In the genomic region with DNA sequence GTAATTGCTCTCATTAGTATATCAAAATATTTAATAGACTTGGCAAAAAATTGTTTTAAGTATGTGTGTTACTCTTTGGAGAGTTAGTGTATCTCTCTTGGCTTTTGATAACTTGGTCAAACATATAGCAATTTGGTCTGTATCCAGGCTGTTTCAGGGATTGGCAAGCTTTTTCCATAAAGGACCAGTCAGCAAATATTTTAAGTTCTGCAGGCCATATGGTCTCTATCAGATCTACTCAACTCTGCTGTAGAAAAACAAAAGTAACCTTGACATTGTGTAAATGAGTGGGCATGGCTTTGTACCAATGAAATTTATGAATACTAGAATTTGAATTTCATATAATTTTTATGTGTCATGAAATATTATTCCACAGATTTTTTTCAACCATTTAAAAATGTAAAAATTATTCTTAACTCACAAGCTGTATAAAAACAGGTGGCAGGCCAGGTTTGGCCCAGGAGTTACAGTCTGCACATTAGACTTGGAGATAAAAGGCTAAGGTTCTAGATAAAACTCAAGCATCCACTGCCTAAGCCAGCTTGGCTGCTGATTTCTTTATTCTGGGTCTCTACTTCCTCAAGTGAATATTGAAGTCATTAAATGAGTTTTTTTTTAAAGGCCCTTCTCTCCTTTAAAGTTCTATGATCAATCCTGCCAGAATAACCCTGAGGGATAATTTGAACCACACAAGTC, we compare ENCODE assay signal across 18 cellular contexts. TPM values are rescaled to one million over a fixed set of nuclear protein-coding genes. Genes with fewer than 3 reads are reported as not detected.
DNase-seq lines count a peak whose midpoint lies in the region; ATAC-seq, FAIRE-seq and TF ChIP-seq lines count a peak whose summit lies in the region.
"Had no signal": no experiment of that assay in that cellular context is flagged by ENCODE, and none has a peak within 500 bp of the region (broad histone marks: within the 10 kb centered on the region; RNA-seq: fewer than 3 reads in every experiment).

No MANE protein-coding gene starts in this region.

- no peak for ATAC-seq in activated T-cell treated with anti-CD3 and anti-CD28 coated beads, Interleukin-2, amount 50 U/mL, for 72 hours (replicated peaks in 1 of 2)

- H3K9me3 Mint-ChIP-seq in activated T-cell treated with anti-CD3 and anti-CD28 coated beads, Interleukin-2, amount 50 U/mL, for 72 hours = no peaks in the 10 kb centered on the region
- no peaks in the 10 kb centered on the region for H3K9me3 Mint-ChIP-seq in activated T-helper 2 cell treated with anti-CD3 and anti-CD28 coated beads, Interferon-gamma antibody, Interleukin-2, Interleukin-4, amounts not matched to agents 10 μg/mL and 5 μg/mL and 100 μg/mL, durations not matched to agents 14 hours and 24 hours and 36 hours
- H3K9me3 Mint-ChIP-seq: CD4-positive, CD25-positive, alpha-beta regulatory T cell had no signal

- H3K27ac ChIP-seq in small intestine (ENCODE audit: low read depth in 1 of 2, low read length in 1 of 2) (no peak overlapping the region), brain microvascular endothelial cell (no peak overlapping the region)

- peaks cover 2% of the 10 kb centered on the region for H3K27me3 Mint-ChIP-seq in activated T-cell treated with anti-CD3 and anti-CD28 coated beads, Interleukin-2, amount 50 U/mL, for 72 hours (ENCODE audit: low read depth)
- H3K27me3 Mint-ChIP-seq in activated T-helper 2 cell treated with anti-CD3 and anti-CD28 coated beads, Interferon-gamma antibody, Interleukin-2, Interleukin-4, amounts not matched to agents 10 μg/mL and 5 μg/mL and 100 μg/mL, durations not matched to agents 14 hours and 24 hours and 36 hours (ENCODE audit: low read depth) = no peaks in the 10 kb centered on the region
- H3K27me3 Mint-ChIP-seq: CD4-positive, CD25-positive, alpha-beta regulatory T cell had no signal

- H3K4me1 ChIP-seq in small intestine (ENCODE audit: control insufficient read depth in 2 of 2, insufficient read depth in 1 of 2, low read depth in 1 of 2, low read length in 1 of 2) = peaks cover 0 to 4% of the 10 kb centered on the region in 2 donors

- H3K36me3 Mint-ChIP-seq in activated T-cell treated with anti-CD3 and anti-CD28 coated beads, Interleukin-2, amount 50 U/mL, for 72 hours (ENCODE audit: insufficient read depth in 2 of 2) = peaks cover 8 to 15% of the 10 kb centered on the region in 2 donors
- peaks cover 74% of the 10 kb centered on the region for H3K36me3 Mint-ChIP-seq in activated T-helper 2 cell treated with anti-CD3 and anti-CD28 coated beads, Interferon-gamma antibody, Interleukin-2, Interleukin-4, amounts not matched to agents 10 μg/mL and 5 μg/mL and 100 μg/mL, durations not matched to agents 14 hours and 24 hours and 36 hours (ENCODE audit: low read depth)
- H3K36me3 Mint-ChIP-seq: CD4-positive, CD25-positive, alpha-beta regulatory T cell had no signal

- no peaks in the 10 kb centered on the region for H3K9me3 ChIP-seq in small intestine (ENCODE audit: control insufficient read depth, low read depth)

- peak overlapping the region; percentile 54 for H3K27ac Mint-ChIP-seq in activated T-cell treated with anti-CD3 and anti-CD28 coated beads, Interleukin-2, amount 50 U/mL, for 72 hours
- peak overlapping the region; percentile 90 for H3K27ac Mint-ChIP-seq in activated T-helper 2 cell treated with anti-CD3 and anti-CD28 coated beads, Interferon-gamma antibody, Interleukin-2, Interleukin-4, amounts not matched to agents 10 μg/mL and 5 μg/mL and 100 μg/mL, durations not matched to agents 14 hours and 24 hours and 36 hours
- H3K27ac Mint-ChIP-seq: CD4-positive, CD25-positive, alpha-beta regulatory T cell had no signal

- peaks cover 76% of the 10 kb centered on the region for H3K4me1 Mint-ChIP-seq in activated T-cell treated with anti-CD3 and anti-CD28 coated beads, Interleukin-2, amount 50 U/mL, for 72 hours (ENCODE audit: low read depth)
- peaks cover 76% of the 10 kb centered on the region for H3K4me1 Mint-ChIP-seq in activated T-helper 2 cell treated with anti-CD3 and anti-CD28 coated beads, Interferon-gamma antibody, Interleukin-2, Interleukin-4, amounts not matched to agents 10 μg/mL and 5 μg/mL and 100 μg/mL, durations not matched to agents 14 hours and 24 hours and 36 hours (ENCODE audit: low read depth)

- DNase-seq in activated T-cell treated with anti-CD3 and anti-CD28 coated beads, Interleukin-2, amount 50 U/mL, for 72 hours = no peak
- no peak for DNase-seq in activated T-cell treated with anti-CD3 and anti-CD28 coated beads, Interleukin-2, amount 50 U/mL, for 1 hour
- DNase-seq in OCI-M1 (lab: John Stamatoyannopoulos, UW) (peak; percentile 18), small intestine (peak; percentile 21), brain microvascular endothelial cell (no peak), HuH-7.5 (ENCODE audit: low spot score) (no peak)
- DNase-seq in activated T-helper 2 cell treated with anti-CD3 and anti-CD28 coated beads, Interferon-gamma antibody, Interleukin-2, Interleukin-4, amounts not matched to agents 10 μg/mL and 5 μg/mL and 100 μg/mL, durations not matched to agents 14 hours and 24 hours and 36 hours (ENCODE audit: low spot score) = no peak
- DNase-seq: CD4-positive, CD25-positive, alpha-beta regulatory T cell; DMS79 treated with DMSO at 0.1 percent for 48 hours; H7; KG1; NCI-H1092 treated with DMSO at 0.1 percent for 48 hours; NCI-H1436 treated with DMSO at 0.1 percent for 48 hours; NCI-H1930; NCI-H226; NCI-H510A treated with DMSO at 0.1 percent for 48 hours; NCI-H748 treated with DMSO at 0.1 percent for 48 hours; SIG-M5 had no signal

- FAIRE-seq in small intestine (lab: Jason Lieb, UNC) = no peak

- TF ChIP-seq CTCF in brain microvascular endothelial cell (IDR thresholded peaks at IDR 0.05; ENCODE audit: low read depth, low read length, missing control alignments) = no peak

- H3K27me3 ChIP-seq in small intestine (ENCODE audit: control insufficient read depth in 2 of 2, insufficient read depth in 2 of 2, low read length in 2 of 2) = no peaks in the 10 kb centered on the region
- no peaks in the 10 kb centered on the region for H3K27me3 ChIP-seq in brain microvascular endothelial cell (replicated peaks)

- H3K36me3 ChIP-seq in small intestine (ENCODE audit: control insufficient read depth in 2 of 2, insufficient read depth in 2 of 2, low read length in 2 of 2) (no peaks in the 10 kb centered on the region), brain microvascular endothelial cell (replicated peaks) (peaks cover 17% of the 10 kb centered on the region)

- H3K4me3 ChIP-seq in small intestine (ENCODE audit: low read depth in 1 of 2, low read length in 2 of 2) = no peak overlapping the region
- no peak overlapping the region for H3K4me3 ChIP-seq in brain microvascular endothelial cell (ENCODE audit: low read depth, low read length)

- in situ Hi-C loops in brain microvascular endothelial cell (cut with HindIII; ENCODE audit: low pct_ligation_motif_present, low sequenced_read_pairs) = no loop called here

- intact Hi-C loops in activated T-helper 2 cell treated with anti-CD3 and anti-CD28 coated beads, Interferon-gamma antibody, Interleukin-2, Interleukin-4, amounts not matched to agents 10 μg/mL and 5 μg/mL and 100 μg/mL, durations not matched to agents 14 hours and 24 hours and 36 hours (cut with micrococcal nuclease) = loop anchor here (5.0 kb wide), 3 partner anchors 566 to 699 kb away; a partner anchor contains a TSS

- no peak overlapping the region for H3K4me3 Mint-ChIP-seq in activated T-cell treated with anti-CD3 and anti-CD28 coated beads, Interleukin-2, amount 50 U/mL, for 72 hours
- H3K4me3 Mint-ChIP-seq in activated T-helper 2 cell treated with anti-CD3 and anti-CD28 coated beads, Interferon-gamma antibody, Interleukin-2, Interleukin-4, amounts not matched to agents 10 μg/mL and 5 μg/mL and 100 μg/mL, durations not matched to agents 14 hours and 24 hours and 36 hours (ENCODE audit: low read depth) = no peak overlapping the region
- H3K4me3 Mint-ChIP-seq: CD4-positive, CD25-positive, alpha-beta regulatory T cell had no signal

RNA-seq across cellular contexts. Expression of a gene that starts 13.7 kb away (rescaled TPM):
- 10 to 100 TPM; 17.5 to 21.4 TPM for total RNA-seq in activated T-cell treated with anti-CD3 and anti-CD28 coated beads, Interleukin-2, amount 50 U/mL, for 72 hours
- 69.7 and 70.2 TPM in 2 replicates for total RNA-seq in activated T-helper 2 cell treated with anti-CD3 and anti-CD28 coated beads, Interferon-gamma antibody, Interleukin-2, Interleukin-4, amounts not matched to agents 10 μg/mL and 5 μg/mL and 100 μg/mL, durations not matched to agents 14 hours and 24 hours and 36 hours
- 10 to 100 TPM; 11.3 to 24.2 (median 20.9) TPM for polyA plus RNA-seq in small intestine

Comparison
In these comparisons a context has a peak if more than half of its experiments do, and no peak if none do; other contexts are left out.
1. DNase-seq: peak in OCI-M1 (single experiment) and small intestine (single experiment); none in activated T-cell treated with anti-CD3 and anti-CD28 coated beads, Interleukin-2, amount 50 U/mL, for 72 hours (0 of 2), activated T-cell treated with anti-CD3 and anti-CD28 coated beads, Interleukin-2, amount 50 U/mL, for 1 hour (single experiment), activated T-helper 2 cell treated with anti-CD3 and anti-CD28 coated beads, Interferon-gamma antibody, Interleukin-2, Interleukin-4, amounts not matched to agents 10 μg/mL and 5 μg/mL and 100 μg/mL, durations not matched to agents 14 hours and 24 hours and 36 hours (single experiment), brain microvascular endothelial cell (single experiment) and HuH-7.5 (single experiment).